Comparison of ENCODE assay signal across 1 cellular context in the genomic region with DNA sequence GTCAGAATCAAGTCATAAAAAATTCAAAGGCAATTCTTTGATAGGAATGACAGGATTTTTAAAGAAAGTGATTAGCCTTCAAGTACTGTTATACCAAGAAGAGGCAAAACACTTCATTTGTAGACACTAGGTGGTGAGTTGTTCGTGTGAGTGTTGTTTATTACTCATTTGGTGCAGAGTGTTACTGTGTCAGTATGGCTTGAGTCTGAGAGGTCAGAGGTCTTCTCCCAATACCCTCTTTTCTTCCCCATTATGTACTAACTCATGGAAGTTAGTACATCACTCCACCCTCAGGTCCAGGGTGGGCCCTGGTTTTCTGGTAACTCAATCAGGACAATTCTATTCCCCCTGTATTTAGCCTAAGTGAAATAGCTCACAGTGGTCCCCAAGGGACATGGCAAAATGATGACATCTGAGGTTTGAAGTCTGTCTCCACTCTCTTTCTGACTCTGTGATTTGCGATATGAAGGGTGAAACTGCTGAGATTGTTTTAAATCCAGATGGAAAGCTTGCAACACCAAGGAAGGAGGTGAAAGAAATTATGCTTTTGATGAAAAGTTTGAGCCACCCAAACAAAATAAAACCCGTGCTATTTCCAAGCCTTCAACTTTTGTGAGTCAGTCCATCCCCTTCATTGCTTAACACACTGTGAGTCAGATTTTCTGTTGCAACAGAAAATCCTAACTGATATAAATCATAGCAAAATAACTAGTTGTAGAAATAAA.
TF ChIP-seq lines count a peak whose summit lies in the region.

No MANE protein-coding gene starts in this region.

TF ChIP-seq in A549, 52 proteins besides CTCF, POLR2A, EP300 and RAD21 (continued from another document):
- no peak for TF ChIP-seq ESRRA (IDR thresholded peaks at IDR 0.05; ENCODE audit: borderline replicate concordance, low read length)
